Comparison of ENCODE assay signal across 19 cellular contexts in the genomic region with DNA sequence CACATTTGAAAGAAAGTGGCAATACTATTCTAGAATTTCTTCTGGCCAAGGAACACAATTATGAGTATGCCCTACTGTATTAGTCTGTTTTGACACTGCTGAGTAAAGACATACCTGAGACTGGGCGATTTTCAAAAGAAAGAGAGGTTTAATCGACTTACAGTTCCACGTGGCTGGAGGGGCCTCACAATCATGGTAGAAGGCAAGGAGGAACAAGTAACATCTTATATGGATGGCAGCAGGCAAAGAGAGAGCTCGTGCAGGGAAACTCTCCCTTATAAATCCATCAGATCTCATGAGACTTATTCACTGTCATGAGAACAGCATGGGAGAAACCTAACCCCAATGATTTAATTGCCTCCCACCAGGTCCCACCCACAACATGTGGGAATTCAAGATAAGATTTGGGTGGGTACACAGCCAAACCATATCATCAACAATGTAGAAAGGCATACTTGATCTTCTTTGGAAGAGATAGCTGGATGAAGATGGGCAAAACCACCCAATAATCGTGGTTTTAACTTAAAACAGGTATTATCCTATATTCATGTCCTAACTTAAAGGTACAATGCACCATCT.
DNase-seq lines count a peak whose midpoint lies in the region; TF ChIP-seq lines count a peak whose summit lies in the region.
"Had no signal": no experiment of that assay in that cellular context is flagged by ENCODE, and none has a peak within 500 bp of the region (broad histone marks: within the 10 kb centered on the region; RNA-seq: fewer than 3 reads in every experiment).

No MANE protein-coding gene starts in this region.

- no peaks in the 10 kb centered on the region for H3K9me2 ChIP-seq in OCI-LY1 (ENCODE audit: low read depth, low read length)

- H3K36me3 ChIP-seq in OCI-LY1 (ENCODE audit: insufficient read depth, low read length) (no peaks in the 10 kb centered on the region), Caco-2 (ENCODE audit: control insufficient read depth, insufficient read depth, low read length) (no peaks in the 10 kb centered on the region)

- DNase-seq in CMK (ENCODE audit: low read depth) (peak; percentile 18), amniotic epithelial cell (ENCODE audit: low read depth) (peak; percentile 21), erythroblast (lab: John Stamatoyannopoulos, UW) (peak; percentile 36 to 75), NCI-H345 treated with DMSO at 0.1 percent for 48 hours (lab: John Stamatoyannopoulos, UW; ENCODE audit: unreplicated experiment) (no peak), Caco-2 (no peak)
- DNase-seq in stimulated activated CD4-positive, alpha-beta T cell treated with anti-CD3 and anti-CD28 coated beads, Interleukin-1b, Interleukin-23, amount 100 ng/mL, for 48 hours = no peak
- DNase-seq: 8988T, ACHN, C1 segment of cervical spinal cord, DMS 273 treated with DMSO at 0.1 percent for 48 hours, DMS79, EL, GDM1, H7 had no signal

- H2AFZ ChIP-seq in OCI-LY1 (ENCODE audit: low read length) = peak overlapping the region; percentile 64; the same call in 1 of the 2 replicates
- H2AFZ ChIP-seq: GM23248 had no signal

- no peaks in the 10 kb centered on the region for H4K20me1 ChIP-seq in OCI-LY1 (ENCODE audit: insufficient read depth, low read length)

- H3K27me3 Mint-ChIP-seq in Caco-2 (ENCODE audit: insufficient read depth, unreplicated experiment) = peaks cover 27% of the 10 kb centered on the region

- CTCF ChIA-PET in Caco-2 (lab: Charles Lee) = no interaction called here

- no peaks in the 10 kb centered on the region for H3K9me3 Mint-ChIP-seq in Caco-2 (ENCODE audit: unreplicated experiment)

- no peak overlapping the region for H3K4me3 Mint-ChIP-seq in Caco-2 (ENCODE audit: unreplicated experiment)

- H3K4me2 ChIP-seq in OCI-LY1 (ENCODE audit: low read length) = no peak overlapping the region
- H3K4me2 ChIP-seq: A549 had no signal

- no peak overlapping the region for H3K4me3 ChIP-seq in OCI-LY1 (ENCODE audit: low read depth, low read length, poor library complexity, severe bottlenecking)
- H3K4me3 ChIP-seq in Caco-2 (ENCODE audit: low read depth, low read length) = no peak overlapping the region
- H3K4me3 ChIP-seq: A549, GM12878 had no signal

- peaks cover 14% of the 10 kb centered on the region for H3K4me1 ChIP-seq in OCI-LY1 (ENCODE audit: insufficient read depth, low read length, severe bottlenecking)
- H3K4me1 ChIP-seq in Caco-2 = no peaks in the 10 kb centered on the region
- H3K4me1 ChIP-seq: A549 had no signal

- H3K9ac ChIP-seq in OCI-LY1 (ENCODE audit: low read length) = no peak overlapping the region
- H3K9ac ChIP-seq: GM23248 had no signal

- H3K36me3 Mint-ChIP-seq in Caco-2 (ENCODE audit: insufficient read depth, unreplicated experiment) = no peaks in the 10 kb centered on the region
- H3K36me3 Mint-ChIP-seq: CD4-positive, alpha-beta memory T cell had no signal

- intact Hi-C loops in Caco-2 (cut with micrococcal nuclease; ENCODE audit: unreplicated experiment) = no loop called here

- no peaks in the 10 kb centered on the region for H3K27me3 ChIP-seq in OCI-LY1 (ENCODE audit: insufficient read depth, low read length)
- H3K27me3 ChIP-seq in Caco-2 (replicated peaks; ENCODE audit: control insufficient read depth, insufficient read depth, low read length) = no peaks in the 10 kb centered on the region; the same call in 1 of the 2 replicates

- no peak overlapping the region for H3K27ac Mint-ChIP-seq in Caco-2 (ENCODE audit: unreplicated experiment)

- POLR2A ChIA-PET in Caco-2 (lab: Charles Lee) = no interaction called here

- no peak for TF ChIP-seq CTCF in OCI-LY1 (IDR thresholded peaks at IDR 0.05; ENCODE audit: low read length)
- TF ChIP-seq CTCF in Caco-2 (IDR thresholded peaks at IDR 0.05; ENCODE audit: insufficient read depth in 1 of 2, low read depth in 1 of 2, low read length in 1 of 2, severe bottlenecking in 1 of 2, unreplicated experiment in 1 of 2) = no peak

- no peaks in the 10 kb centered on the region for H3K4me1 Mint-ChIP-seq in Caco-2 (ENCODE audit: low read depth, unreplicated experiment)

- no TSS peak for BruUV-seq in Caco-2 (replicated peaks; lab: Mats Ljungman, UMichigan)

- H3K27ac ChIP-seq in OCI-LY1 (ENCODE audit: low read depth, low read length, poor library complexity, severe bottlenecking) = no peak overlapping the region
- H3K27ac ChIP-seq: A549, GM23248 had no signal

- TF ChIP-seq POLR2A in erythroblast (IDR thresholded peaks at IDR 0.05; ENCODE audit: low read length) = no peak

- no peaks in the 10 kb centered on the region for H3K79me2 ChIP-seq in OCI-LY1 (ENCODE audit: insufficient read depth, low read length)

- H3F3A ChIP-seq in OCI-LY1 (ENCODE audit: insufficient read depth, low read length) = no peaks in the 10 kb centered on the region

- peaks cover 3% of the 10 kb centered on the region; the same call in 1 of the 2 replicates for H3K9me3 ChIP-seq in OCI-LY1 (ENCODE audit: low read length)
- no peaks in the 10 kb centered on the region for H3K9me3 ChIP-seq in Caco-2
- H3K9me3 ChIP-seq: A549 had no signal

Comparison
In these comparisons a context has a peak if more than half of its experiments do, and no peak if none do; other contexts are left out.
1. DNase-seq: peak in CMK (single experiment), amniotic epithelial cell (single experiment) and erythroblast (2 of 2); none in stimulated activated CD4-positive, alpha-beta T cell treated with anti-CD3 and anti-CD28 coated beads, Interleukin-1b, Interleukin-23, amount 100 ng/mL, for 48 hours (single experiment), NCI-H345 treated with DMSO at 0.1 percent for 48 hours (single experiment) and Caco-2 (0 of 2).